13 cellular contexts compared by ENCODE assay signal in genomic region chr12:132146098-132146497, GRCh38. TPM values are rescaled to one million over a fixed set of nuclear protein-coding genes. Genes with fewer than 3 reads are reported as not detected.
DNase-seq lines count a peak whose midpoint lies in the region; ATAC-seq and TF ChIP-seq lines count a peak whose summit lies in the region.
"Had no signal": no experiment of that assay in that cellular context is flagged by ENCODE, and none has a peak within 500 bp of the region (broad histone marks: within the 10 kb centered on the region; RNA-seq: fewer than 3 reads in every experiment).

No MANE protein-coding gene starts in this region.

- ATAC-seq in natural killer cell treated with Interleukin-12 subunit alpha and Interleukin-12 subunit beta and Interleukin-15 and Interleukin-18, amount 100 ng/mL, for 72 hours, result no peak
- ATAC-seq in HG02885 (IDR thresholded peaks at IDR 0.05; ENCODE audit: poor library complexity, unreplicated experiment) (no peak), HG03354 (IDR thresholded peaks at IDR 0.05; ENCODE audit: poor library complexity, severe bottlenecking, unreplicated experiment) (no peak)
- ATAC-seq: mucosa of descending colon had no signal

- peaks cover 22% of the 10 kb centered on the region for H3K4me1 Mint-ChIP-seq in T-helper 1 cell treated with Interleukin-12 subunit alpha and Interleukin-12 subunit beta and Interleukin-4 antibody, amounts not matched to agents 30 μg/mL and 1 μg/mL, for 36 hours (ENCODE audit: low read depth)
- no peaks in the 10 kb centered on the region for H3K4me1 Mint-ChIP-seq in Caco-2 (ENCODE audit: low read depth, unreplicated experiment)
- peaks cover 21% of the 10 kb centered on the region for H3K4me1 Mint-ChIP-seq in activated naive CD8-positive, alpha-beta T cell treated with anti-CD3 and anti-CD28 coated beads for 36 hours
- peaks cover 24% of the 10 kb centered on the region in 2 donors for H3K4me1 Mint-ChIP-seq in natural killer cell treated with Interleukin-12 subunit alpha and Interleukin-12 subunit beta and Interleukin-15 and Interleukin-18, amount 100 ng/mL, for 72 hours (ENCODE audit: low read depth in 2 of 2)

- H3K36me3 Mint-ChIP-seq in T-helper 1 cell treated with Interleukin-12 subunit alpha and Interleukin-12 subunit beta and Interleukin-4 antibody, amounts not matched to agents 30 μg/mL and 1 μg/mL, for 36 hours (ENCODE audit: low read depth), result peaks cover 9% of the 10 kb centered on the region
- peaks cover 50% of the 10 kb centered on the region for H3K36me3 Mint-ChIP-seq in Caco-2 (ENCODE audit: insufficient read depth, unreplicated experiment)
- peaks cover 17% of the 10 kb centered on the region for H3K36me3 Mint-ChIP-seq in activated naive CD8-positive, alpha-beta T cell treated with anti-CD3 and anti-CD28 coated beads for 36 hours
- H3K36me3 Mint-ChIP-seq in natural killer cell treated with Interleukin-12 subunit alpha and Interleukin-12 subunit beta and Interleukin-15 and Interleukin-18, amount 100 ng/mL, for 72 hours, result no peaks in the 10 kb centered on the region

- no peaks in the 10 kb centered on the region for H3K9me3 ChIP-seq in Caco-2
- H3K9me3 ChIP-seq: mucosa of descending colon had no signal

- peaks cover 2% of the 10 kb centered on the region for H3K36me3 ChIP-seq in Caco-2 (ENCODE audit: control insufficient read depth, insufficient read depth, low read length)

- H3K4me1 ChIP-seq in Caco-2, result peaks cover 6% of the 10 kb centered on the region

- TF ChIP-seq CTCF in Caco-2 (IDR thresholded peaks at IDR 0.05; ENCODE audit: insufficient read depth in 1 of 2, low read depth in 1 of 2, low read length in 1 of 2, severe bottlenecking in 1 of 2, unreplicated experiment in 1 of 2), result no peak

- H3K27ac Mint-ChIP-seq in T-helper 1 cell treated with Interleukin-12 subunit alpha and Interleukin-12 subunit beta and Interleukin-4 antibody, amounts not matched to agents 30 μg/mL and 1 μg/mL, for 36 hours, result peak overlapping the region; percentile 88
- H3K27ac Mint-ChIP-seq in Caco-2 (ENCODE audit: unreplicated experiment), result peak overlapping the region; percentile 16
- H3K27ac Mint-ChIP-seq in activated naive CD8-positive, alpha-beta T cell treated with anti-CD3 and anti-CD28 coated beads for 36 hours, result no peak overlapping the region
- H3K27ac Mint-ChIP-seq in natural killer cell treated with Interleukin-12 subunit alpha and Interleukin-12 subunit beta and Interleukin-15 and Interleukin-18, amount 100 ng/mL, for 72 hours, result peak overlapping the region; percentile 77 to 93

- DNase-seq in T-helper 1 cell (no peak), Caco-2 (no peak)
- no peak for DNase-seq in activated naive CD8-positive, alpha-beta T cell treated with anti-CD3 and anti-CD28 coated beads for 36 hours
- no peak for DNase-seq in natural killer cell treated with Interleukin-12 subunit alpha and Interleukin-12 subunit beta and Interleukin-15 and Interleukin-18, amount 100 ng/mL, for 72 hours (ENCODE audit: low spot score)
- DNase-seq in activated CD4-positive, CD25-positive, alpha-beta regulatory T cell (lab: John Stamatoyannopoulos, UW), result no peak
- DNase-seq: activated naive CD4-positive, alpha-beta T cell; GF-D8; NCI-H187 treated with DMSO at 0.1 percent for 48 hours; NCI-H748 treated with DMSO at 0.1 percent for 48 hours had no signal

- POLR2A ChIA-PET in Caco-2 (lab: Charles Lee), result no interaction called here

- intact Hi-C loops in Caco-2 (cut with micrococcal nuclease; ENCODE audit: unreplicated experiment), result no loop called here

- peak overlapping the region; percentile 83 for H3K4me3 Mint-ChIP-seq in T-helper 1 cell treated with Interleukin-12 subunit alpha and Interleukin-12 subunit beta and Interleukin-4 antibody, amounts not matched to agents 30 μg/mL and 1 μg/mL, for 36 hours
- peak overlapping the region; percentile 85 for H3K4me3 Mint-ChIP-seq in Caco-2 (ENCODE audit: unreplicated experiment)
- peak overlapping the region; percentile 90 for H3K4me3 Mint-ChIP-seq in activated naive CD8-positive, alpha-beta T cell treated with anti-CD3 and anti-CD28 coated beads for 36 hours
- peak overlapping the region; percentile 86 for H3K4me3 Mint-ChIP-seq in natural killer cell treated with Interleukin-12 subunit alpha and Interleukin-12 subunit beta and Interleukin-15 and Interleukin-18, amount 100 ng/mL, for 72 hours

- H3K9me3 Mint-ChIP-seq in T-helper 1 cell treated with Interleukin-12 subunit alpha and Interleukin-12 subunit beta and Interleukin-4 antibody, amounts not matched to agents 30 μg/mL and 1 μg/mL, for 36 hours, result no peaks in the 10 kb centered on the region
- H3K9me3 Mint-ChIP-seq in Caco-2 (ENCODE audit: unreplicated experiment), result no peaks in the 10 kb centered on the region
- no peaks in the 10 kb centered on the region for H3K9me3 Mint-ChIP-seq in activated naive CD8-positive, alpha-beta T cell treated with anti-CD3 and anti-CD28 coated beads for 36 hours
- H3K9me3 Mint-ChIP-seq in natural killer cell treated with Interleukin-12 subunit alpha and Interleukin-12 subunit beta and Interleukin-15 and Interleukin-18, amount 100 ng/mL, for 72 hours, result no peaks in the 10 kb centered on the region

- BruUV-seq in Caco-2 (replicated peaks; lab: Mats Ljungman, UMichigan), result no TSS peak

- H3K4me3 ChIP-seq in Caco-2 (ENCODE audit: low read depth, low read length), result no peak overlapping the region
- H3K4me3 ChIP-seq: mucosa of descending colon had no signal

- CTCF ChIA-PET in Caco-2 (lab: Charles Lee), result no interaction called here

- H3K27me3 ChIP-seq in Caco-2 (replicated peaks; ENCODE audit: control insufficient read depth, insufficient read depth, low read length), result no peaks in the 10 kb centered on the region

- H3K27me3 Mint-ChIP-seq in T-helper 1 cell treated with Interleukin-12 subunit alpha and Interleukin-12 subunit beta and Interleukin-4 antibody, amounts not matched to agents 30 μg/mL and 1 μg/mL, for 36 hours (ENCODE audit: low read depth), result no peaks in the 10 kb centered on the region
- H3K27me3 Mint-ChIP-seq in Caco-2 (ENCODE audit: insufficient read depth, unreplicated experiment), result no peaks in the 10 kb centered on the region
- no peaks in the 10 kb centered on the region for H3K27me3 Mint-ChIP-seq in activated naive CD8-positive, alpha-beta T cell treated with anti-CD3 and anti-CD28 coated beads for 36 hours
- no peaks in the 10 kb centered on the region for H3K27me3 Mint-ChIP-seq in natural killer cell treated with Interleukin-12 subunit alpha and Interleukin-12 subunit beta and Interleukin-15 and Interleukin-18, amount 100 ng/mL, for 72 hours

RNA-seq across cellular contexts. Expression of gene NOC4L, which starts 1.8 kb away (rescaled TPM):
- total RNA-seq in Caco-2 (2022), result 39.6 and 40.7 TPM in 2 replicates
- 10 to 100 TPM; 54.2 to 59.2 TPM for total RNA-seq in activated naive CD8-positive, alpha-beta T cell treated with anti-CD3 and anti-CD28 coated beads for 36 hours
- 10 to 100 TPM; 28.0 to 48.2 TPM for total RNA-seq in natural killer cell treated with Interleukin-12 subunit alpha and Interleukin-12 subunit beta and Interleukin-15 and Interleukin-18, amount 100 ng/mL, for 72 hours

RNA-seq across cellular contexts. Expression of gene DDX51, which starts 2.0 kb away (rescaled TPM):
- 35.5 and 40.4 TPM in 2 replicates for total RNA-seq in Caco-2 (2022)
- 10 to 100 TPM; 32.4 to 34.8 TPM for total RNA-seq in activated naive CD8-positive, alpha-beta T cell treated with anti-CD3 and anti-CD28 coated beads for 36 hours
- 10 to 100 TPM; 29.5 to 83.7 TPM for total RNA-seq in natural killer cell treated with Interleukin-12 subunit alpha and Interleukin-12 subunit beta and Interleukin-15 and Interleukin-18, amount 100 ng/mL, for 72 hours
